ENCODE assay signal across 10 cellular contexts in the genomic region with DNA sequence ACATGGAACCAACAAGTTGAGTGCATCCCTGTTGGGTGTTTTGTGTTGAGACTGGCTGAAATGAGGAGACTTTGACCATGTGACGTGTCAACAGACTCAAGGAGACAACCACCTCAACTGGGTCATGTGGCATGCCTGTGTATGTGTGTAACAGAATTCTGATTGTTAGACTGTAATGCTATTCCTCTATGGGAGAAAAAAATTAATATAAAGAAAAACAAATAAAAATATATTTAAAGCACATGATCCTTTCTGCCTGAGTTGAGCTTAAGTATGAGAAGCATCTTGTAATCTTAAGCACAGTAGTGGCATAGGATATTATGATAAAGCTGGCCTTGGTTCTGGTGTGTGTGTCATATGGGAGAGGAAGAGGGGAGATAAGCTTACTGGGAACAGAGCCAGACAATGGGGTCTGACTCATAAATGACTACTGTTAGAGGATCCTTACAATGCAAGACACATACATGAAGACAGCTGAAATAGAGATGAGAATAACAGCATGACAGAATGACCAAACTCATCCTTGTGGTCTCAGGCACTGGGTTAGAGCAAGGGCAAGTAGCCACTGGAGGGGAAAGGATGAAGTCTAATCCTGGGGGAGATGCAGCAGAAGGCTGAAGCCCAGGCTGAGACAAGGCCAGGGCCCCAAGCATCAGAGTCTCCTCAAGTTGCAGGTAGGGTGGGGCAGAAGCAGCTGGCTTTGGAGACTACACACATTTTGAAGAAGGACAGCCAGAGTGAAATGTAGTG. TPM values are rescaled to one million over a fixed set of nuclear protein-coding genes. Genes with fewer than 3 reads are reported as not detected.
DNase-seq lines count a peak whose midpoint lies in the region; ATAC-seq and TF ChIP-seq lines count a peak whose summit lies in the region.
"Had no signal": no experiment of that assay in that cellular context is flagged by ENCODE, and none has a peak within 500 bp of the region (broad histone marks: within the 10 kb centered on the region; RNA-seq: fewer than 3 reads in every experiment).

No MANE protein-coding gene starts in this region.

- no peak overlapping the region for H3K4me3 ChIP-seq in psoas muscle

- intact Hi-C loops in psoas muscle (cut with DNase I), result no loop called here

- no peaks in the 10 kb centered on the region for H3K9me3 ChIP-seq in psoas muscle

- 74 to 78% (median 77%) methylated on average over 1 of the region's 1 CpG for WGBS in psoas muscle, 3 donors

- H3K27ac ChIP-seq in psoas muscle, result peak overlapping the region; percentile 60
- H3K27ac ChIP-seq: C4-2B had no signal

- no peak for TF ChIP-seq CTCF in psoas muscle (IDR thresholded peaks at IDR 0.05)

- H3K36me3 ChIP-seq in psoas muscle (ENCODE audit: insufficient read depth in 1 of 2, low read depth in 1 of 2), result peaks cover 0 to 61% of the 10 kb centered on the region in 2 donors

- peak; percentile 9 to 18 for DNase-seq in activated CD4-positive, alpha-beta T cell treated with anti-CD3 and anti-CD28 coated beads for 4 hours
- no peak for DNase-seq in activated CD4-positive, alpha-beta T cell treated with anti-CD3 and anti-CD28 coated beads, Interleukin-2, amount 50 U/mL, for 4 hours
- DNase-seq in NCI-H460 (ENCODE audit: extremely low read depth, low read depth) (peak; percentile 37), dermis blood vessel endothelial cell (peak; percentile 96), psoas muscle (no peak), globus pallidus (ENCODE audit: low spot score) (no peak), COLO668 (lab: John Stamatoyannopoulos, UW; ENCODE audit: unreplicated experiment) (no peak), NAMALWA (ENCODE audit: low spot score) (no peak)
- DNase-seq: activated CD4-positive, CD25-positive, alpha-beta regulatory T cell had no signal

- no peaks in the 10 kb centered on the region for H3K27me3 ChIP-seq in psoas muscle (ENCODE audit: insufficient read depth in 3 of 3, low read length in 2 of 3)

- peaks cover 16% of the 10 kb centered on the region for H3K4me1 ChIP-seq in psoas muscle

- peak; percentile 34 to 41 (median 36) for ATAC-seq in psoas muscle

RNA-seq across cellular contexts. Expression of gene TP53INP2, which starts 9.2 kb away (rescaled TPM):
- 2.2 and 2.4 TPM in 2 replicates for total RNA-seq in NCI-H460 (2014; rRNA removed; shearing (Covaris generic))
- polyA plus RNA-seq in NCI-H460 (2014; cell fraction: nucleus; rRNA removed), result 3.1 and 3.3 TPM in 2 replicates
- total RNA-seq in dermis blood vessel endothelial cell (5.8 and 9.9 TPM in 2 replicates), psoas muscle (10 to 100 TPM; 22.2 to 37.4 (median 27.8) TPM)
- polyA plus RNA-seq in psoas muscle, result 10 to 100 TPM; 20.5 to 42.8 (median 23.8) TPM

RNA-seq across cellular contexts. Expression of gene PIGU, which starts 36.5 kb away (rescaled TPM):
- total RNA-seq in NCI-H460 (2014; rRNA removed; shearing (Covaris generic)), result 34.9 and 38.3 TPM in 2 replicates
- 11.4 and 31.7 TPM in 2 replicates for polyA plus RNA-seq in NCI-H460 (2014; cell fraction: nucleus; rRNA removed)
- total RNA-seq in dermis blood vessel endothelial cell (7.8 and 8.3 TPM in 2 replicates), psoas muscle (10 to 100 TPM in 3 of 4 donors, 1 to 10 TPM in 1; 9.5 to 15.0 (median 10.6) TPM)
- 10 to 100 TPM; 16.4 to 34.2 (median 17.1) TPM for polyA plus RNA-seq in psoas muscle

Comparison
In these comparisons a context has a peak if more than half of its experiments do, and no peak if none do; other contexts are left out.
1. DNase-seq: peak in activated CD4-positive, alpha-beta T cell treated with anti-CD3 and anti-CD28 coated beads for 4 hours (2 of 2), NCI-H460 (single experiment) and dermis blood vessel endothelial cell (single experiment); none in activated CD4-positive, alpha-beta T cell treated with anti-CD3 and anti-CD28 coated beads, Interleukin-2, amount 50 U/mL, for 4 hours (0 of 2), psoas muscle (0 of 2), globus pallidus (single experiment), COLO668 (single experiment) and NAMALWA (single experiment).